1 cellular context compared by ENCODE assay signal in genomic region chr16:89473136-89473712, GRCh38.
A peak's percentile ranks its signal among the peaks of the same experiment; 100 is the strongest.
TF ChIP-seq lines count a peak whose summit lies in the region.

No MANE protein-coding gene starts in this region.

TF ChIP-seq in K562, 482 proteins besides CTCF, POLR2A, EP300 and RAD21:
- TF ChIP-seq ZNF277 (CRISPR knock-in tag; IDR thresholded peaks at IDR 0.05; ENCODE audit: borderline replicate concordance) (no peak), MAFF (IDR thresholded peaks at IDR 0.05; ENCODE audit: low read length) (no peak), PATZ1 (CRISPR knock-in tag; IDR thresholded peaks at IDR 0.05; ENCODE audit: borderline replicate concordance) (no peak), THAP7 (CRISPR knock-in tag; IDR thresholded peaks at IDR 0.05) (no peak), ILF3 (IDR thresholded peaks at IDR 0.05; ENCODE audit: borderline replicate concordance) (no peak), ZFX (CRISPR knock-in tag; IDR thresholded peaks at IDR 0.05) (0 out of 2 replicates have a peak, but pooled peaks have one; percentile 7)
